Comparison of ENCODE assay signal across 31 cellular contexts in the genomic region with DNA sequence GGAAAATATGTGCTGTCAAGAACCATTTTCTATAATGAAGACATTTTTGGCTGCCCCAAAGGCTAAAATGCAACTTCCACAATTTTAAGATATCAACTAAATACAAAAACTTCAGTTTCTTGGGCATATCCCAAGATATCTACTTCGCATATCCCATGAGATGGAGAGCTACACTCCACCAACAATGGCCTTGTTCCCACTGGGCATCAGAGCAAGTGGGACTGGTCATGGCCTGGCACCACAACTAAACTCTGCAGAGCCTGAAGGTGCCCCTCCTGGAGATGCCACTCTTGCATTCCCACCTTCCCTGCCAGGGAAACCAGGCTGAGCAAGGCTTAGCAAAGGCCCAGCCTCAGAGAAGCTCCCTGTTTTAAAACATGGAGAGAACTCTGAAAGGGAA.
A peak's percentile ranks its signal among the peaks of the same experiment; 100 is the strongest.
DNase-seq lines count a peak whose midpoint lies in the region; ATAC-seq, FAIRE-seq and TF ChIP-seq lines count a peak whose summit lies in the region.
"Had no signal": no experiment of that assay in that cellular context is flagged by ENCODE, and none has a peak within 500 bp of the region (broad histone marks: within the 10 kb centered on the region; RNA-seq: fewer than 3 reads in every experiment).

No MANE protein-coding gene starts in this region.

- intact Hi-C loops in HCT116 (cut with micrococcal nuclease) = no loop called here

- DNase-seq in HCT116 (ENCODE audit: low read depth, low spot score) (no peak), SK-N-MC (ENCODE audit: low read depth, low spot score) (no peak), small intestine (no peak), HuH-7 (ENCODE audit: low spot score) (no peak)
- DNase-seq in activated naive CD8-positive, alpha-beta T cell treated with anti-CD3 and anti-CD28 coated beads for 36 hours = no peak
- DNase-seq: activated CD4-positive, alpha-beta memory T cell treated with anti-CD3 and anti-CD28 coated beads for 36 hours; activated CD8-positive, alpha-beta memory T cell treated with anti-CD3 and anti-CD28 coated beads, Interleukin-2, amount 50 U/mL, for 4 hours; activated naive CD4-positive, alpha-beta T cell treated with anti-CD3 and anti-CD28 coated beads, Interleukin-2, amount 10 ng/mL, durations not matched to agents 7 days and 5 days; DMS79 treated with DMSO at 0.1 percent for 48 hours; gastrocnemius medialis; GF-D8; hypothalamus; immature natural killer cell; NCI-H1105 treated with DMSO at 0.1 percent for 48 hours; NCI-H1930; NCI-H526 treated with DMSO at 0.1 percent for 48 hours; stimulated activated CD4-positive, alpha-beta T cell treated with anti-CD3 and anti-CD28 coated beads, Interleukin-4, amount 100 ng/mL, for 24 hours; upper lobe of left lung had no signal

- H3K27me3 ChIP-seq in HCT116 (ENCODE audit: insufficient read depth, low read length) (no peaks in the 10 kb centered on the region), skeletal muscle tissue (ENCODE audit: control insufficient read depth in 3 of 3, insufficient read depth in 3 of 3, low read length in 3 of 3) (no peaks in the 10 kb centered on the region), small intestine (ENCODE audit: control insufficient read depth in 2 of 2, insufficient read depth in 2 of 2, low read length in 2 of 2) (no peaks in the 10 kb centered on the region)
- H3K27me3 ChIP-seq: gastrocnemius medialis, neutrophil, upper lobe of left lung had no signal

- no peak for ATAC-seq in HCT116
- ATAC-seq in HG02840 (IDR thresholded peaks at IDR 0.05; ENCODE audit: low FRiP score, unreplicated experiment) = no peak
- ATAC-seq: activated CD4-positive, CD25-positive, alpha-beta regulatory T cell treated with anti-CD3 and anti-CD28 coated beads, Interleukin-2, amount 50 U/mL, for 24 hours; stimulated activated effector memory CD8-positive, alpha-beta T cell treated with anti-CD3 and anti-CD28 coated beads, Interleukin-12 subunit alpha, Interleukin-12 subunit beta, amount 100 ng/mL, for 72 hours had no signal

- RAD21 ChIA-PET in HCT116 (lab: Charles Lee; ENCODE audit: low non-redundant PET in 1 of 2, low total read pairs in 2 of 2, uncharacterized antibody in 2 of 2, unreplicated experiment in 2 of 2) = no interaction called here

- no peaks in the 10 kb centered on the region for H4K20me1 ChIP-seq in HCT116 (ENCODE audit: insufficient read depth)

- TF ChIP-seq POLR2A in HCT116 (IDR thresholded peaks at IDR 0.05; ENCODE audit: borderline replicate concordance, extremely low read depth, insufficient read depth, insufficient read length) = no peak

- H3K9me3 ChIP-seq in HCT116 (ENCODE audit: control insufficient read depth in 1 of 2, insufficient read depth in 1 of 2, low read depth in 1 of 2, low read length in 2 of 2) = no peaks in the 10 kb centered on the region
- no peaks in the 10 kb centered on the region for H3K9me3 ChIP-seq in SK-N-MC (ENCODE audit: low read depth, low read length)
- H3K9me3 ChIP-seq in mesodermal cell (ENCODE audit: control insufficient read depth, low read length) = no peaks in the 10 kb centered on the region
- no peaks in the 10 kb centered on the region for H3K9me3 ChIP-seq in skeletal muscle tissue (ENCODE audit: control insufficient read depth in 3 of 3, low read length in 3 of 3)
- no peaks in the 10 kb centered on the region for H3K9me3 ChIP-seq in small intestine (ENCODE audit: control insufficient read depth, low read depth)
- H3K9me3 ChIP-seq: gastrocnemius medialis, neutrophil, upper lobe of left lung had no signal

- CTCF ChIA-PET in HCT116 (lab: Charles Lee) = no interaction called here

- H3K4me1 Mint-ChIP-seq in activated naive CD8-positive, alpha-beta T cell treated with anti-CD3 and anti-CD28 coated beads for 36 hours = peaks cover 7% of the 10 kb centered on the region
- H3K4me1 Mint-ChIP-seq: CD14-positive monocyte, IgD-negative memory B cell, immature natural killer cell, memory B cell had no signal

- POLR2A ChIA-PET in HCT116 (lab: Charles Lee) = no interaction called here

- no peaks in the 10 kb centered on the region for H3K9me3 Mint-ChIP-seq in activated naive CD8-positive, alpha-beta T cell treated with anti-CD3 and anti-CD28 coated beads for 36 hours
- H3K9me3 Mint-ChIP-seq: activated CD4-positive, alpha-beta memory T cell treated with anti-CD3 and anti-CD28 coated beads for 36 hours; activated naive CD4-positive, alpha-beta T cell treated with anti-CD3 and anti-CD28 coated beads, Interleukin-2, amount 10 ng/mL, durations not matched to agents 7 days and 5 days; dendritic cell treated with granulocyte-macrophage colony-stimulating factor and Interleukin-4, amounts not matched to agents 40 ng/mL and 50 ng/mL, for 4 days; IgD-negative memory B cell; immature natural killer cell; memory B cell; stimulated activated effector memory CD8-positive, alpha-beta T cell treated with anti-CD3 and anti-CD28 coated beads, Interleukin-12 subunit alpha, Interleukin-12 subunit beta, amount 100 ng/mL, for 72 hours; T-helper 1 cell treated with Interleukin-12 subunit alpha and Interleukin-12 subunit beta and Interleukin-4 antibody, amounts not matched to agents 30 μg/mL and 1 μg/mL, for 36 hours had no signal

- H3K27ac ChIP-seq in HCT116 (ENCODE audit: low read depth, low read length) = no peak overlapping the region
- peak overlapping the region; percentile 99 for H3K27ac ChIP-seq in SK-N-MC
- peak overlapping the region; percentile 76 for H3K27ac ChIP-seq in mesodermal cell (ENCODE audit: low read depth, low read length, severe bottlenecking)
- H3K27ac ChIP-seq in skeletal muscle tissue (ENCODE audit: low read depth, low read length) = peak overlapping the region; percentile 4
- no peak overlapping the region for H3K27ac ChIP-seq in small intestine (ENCODE audit: low read depth in 1 of 2, low read length in 1 of 2)
- H3K27ac ChIP-seq: neutrophil, upper lobe of left lung had no signal

- H3K9me2 ChIP-seq in HCT116 (ENCODE audit: insufficient read depth) = no peaks in the 10 kb centered on the region

- H3K9ac ChIP-seq in HCT116 (ENCODE audit: low read length) = no peak overlapping the region
- H3K9ac ChIP-seq in SK-N-MC (ENCODE audit: insufficient read length) = peak overlapping the region; percentile 71
- H3K9ac ChIP-seq in skeletal muscle tissue (ENCODE audit: low read depth in 1 of 3, low read length in 3 of 3) = no peak overlapping the region

- H3K4me1 ChIP-seq in HCT116 (ENCODE audit: control insufficient read depth in 1 of 2, insufficient read depth in 2 of 2, low read length in 2 of 2) = peaks cover 9 to 28% of the 10 kb centered on the region in 2 experiments
- H3K4me1 ChIP-seq in mesodermal cell (ENCODE audit: control insufficient read depth, insufficient read depth, low read length, poor library complexity, severe bottlenecking) = peaks cover 15% of the 10 kb centered on the region
- H3K4me1 ChIP-seq in skeletal muscle tissue (ENCODE audit: control insufficient read depth in 3 of 3, insufficient read depth in 3 of 3, low read length in 3 of 3) = peaks cover 5 to 17% (median 8%) of the 10 kb centered on the region in 3 donors
- no peaks in the 10 kb centered on the region for H3K4me1 ChIP-seq in small intestine (ENCODE audit: control insufficient read depth in 2 of 2, insufficient read depth in 1 of 2, low read depth in 1 of 2, low read length in 1 of 2)
- H3K4me1 ChIP-seq: upper lobe of left lung had no signal

- no peak overlapping the region for H3K4me3 Mint-ChIP-seq in activated naive CD8-positive, alpha-beta T cell treated with anti-CD3 and anti-CD28 coated beads for 36 hours
- H3K4me3 Mint-ChIP-seq: activated CD4-positive, alpha-beta memory T cell treated with anti-CD3 and anti-CD28 coated beads for 36 hours; activated naive CD4-positive, alpha-beta T cell treated with anti-CD3 and anti-CD28 coated beads, Interleukin-2, amount 10 ng/mL, durations not matched to agents 7 days and 5 days; CD14-positive monocyte; dendritic cell treated with granulocyte-macrophage colony-stimulating factor and Interleukin-4, amounts not matched to agents 40 ng/mL and 50 ng/mL, for 4 days; IgD-negative memory B cell; immature natural killer cell; memory B cell; stimulated activated effector memory CD8-positive, alpha-beta T cell treated with anti-CD3 and anti-CD28 coated beads, Interleukin-12 subunit alpha, Interleukin-12 subunit beta, amount 100 ng/mL, for 72 hours; T-helper 1 cell treated with Interleukin-12 subunit alpha and Interleukin-12 subunit beta and Interleukin-4 antibody, amounts not matched to agents 30 μg/mL and 1 μg/mL, for 36 hours had no signal

- 100% methylated on average over 1 of the region's 1 CpG for WGBS in mesodermal cell (ENCODE audit: insufficient coverage in 2 of 2), 2 experiments
- WGBS in small intestine, 3 donors = 85 to 100% (median 100%) methylated on average over 1 of the region's 1 CpG

- no peak overlapping the region for H3K4me3 ChIP-seq in HCT116 (replicated peaks in 1 of 2; ENCODE audit: low read depth in 1 of 2, low read length in 2 of 2)
- H3K4me3 ChIP-seq in SK-N-MC = peak overlapping the region; percentile 65
- H3K4me3 ChIP-seq in mesodermal cell (ENCODE audit: extremely low read depth, insufficient read depth, low read length, poor library complexity, severe bottlenecking) = no peak overlapping the region
- H3K4me3 ChIP-seq in skeletal muscle tissue (ENCODE audit: low read length in 3 of 3) = no peak overlapping the region
- H3K4me3 ChIP-seq in small intestine (ENCODE audit: low read depth in 1 of 2, low read length in 2 of 2) = no peak overlapping the region
- H3K4me3 ChIP-seq: gastrocnemius medialis, upper lobe of left lung had no signal

- H3K4me2 ChIP-seq in HCT116 (ENCODE audit: low read length) = peak overlapping the region; percentile 60

- no TSS peak for BruUV-seq in HCT116 (replicated peaks; lab: Mats Ljungman, UMichigan)

- H3K36me3 ChIP-seq in HCT116 (ENCODE audit: control insufficient read depth in 1 of 2, insufficient read depth in 2 of 2, low read length in 2 of 2) (no peaks in the 10 kb centered on the region), SK-N-MC (ENCODE audit: insufficient read depth, low read length) (no peaks in the 10 kb centered on the region), mesodermal cell (ENCODE audit: control insufficient read depth, insufficient read depth, low read length) (no peaks in the 10 kb centered on the region), skeletal muscle tissue (ENCODE audit: control insufficient read depth in 3 of 3, insufficient read depth in 3 of 3, low read length in 3 of 3) (no peaks in the 10 kb centered on the region), small intestine (ENCODE audit: control insufficient read depth in 2 of 2, insufficient read depth in 2 of 2, low read length in 2 of 2) (no peaks in the 10 kb centered on the region)
- H3K36me3 ChIP-seq: gastrocnemius medialis, neutrophil, upper lobe of left lung had no signal

- no peak overlapping the region for H3K27ac Mint-ChIP-seq in activated naive CD8-positive, alpha-beta T cell treated with anti-CD3 and anti-CD28 coated beads for 36 hours
- H3K27ac Mint-ChIP-seq: activated CD4-positive, alpha-beta memory T cell treated with anti-CD3 and anti-CD28 coated beads for 36 hours; activated naive CD4-positive, alpha-beta T cell treated with anti-CD3 and anti-CD28 coated beads, Interleukin-2, amount 10 ng/mL, durations not matched to agents 7 days and 5 days; CD14-positive monocyte; dendritic cell treated with granulocyte-macrophage colony-stimulating factor and Interleukin-4, amounts not matched to agents 40 ng/mL and 50 ng/mL, for 4 days; IgD-negative memory B cell; immature natural killer cell; memory B cell; stimulated activated effector memory CD8-positive, alpha-beta T cell treated with anti-CD3 and anti-CD28 coated beads, Interleukin-12 subunit alpha, Interleukin-12 subunit beta, amount 100 ng/mL, for 72 hours; T-helper 1 cell treated with Interleukin-12 subunit alpha and Interleukin-12 subunit beta and Interleukin-4 antibody, amounts not matched to agents 30 μg/mL and 1 μg/mL, for 36 hours had no signal

- no peak for TF ChIP-seq CTCF in HCT116 (IDR thresholded peaks at IDR 0.05 in 2 of 3, conservative IDR thresholded peaks at IDR 0.05 in 1 of 3; ENCODE audit: borderline replicate concordance in 1 of 3, insufficient read depth in 1 of 3, low read depth in 2 of 3, low read length in 2 of 3)

- H3K36me3 Mint-ChIP-seq in activated naive CD8-positive, alpha-beta T cell treated with anti-CD3 and anti-CD28 coated beads for 36 hours = peaks cover 17% of the 10 kb centered on the region
- H3K36me3 Mint-ChIP-seq: activated naive CD4-positive, alpha-beta T cell treated with anti-CD3 and anti-CD28 coated beads, Interleukin-2, amount 10 ng/mL, durations not matched to agents 7 days and 5 days; stimulated activated effector memory CD8-positive, alpha-beta T cell treated with anti-CD3 and anti-CD28 coated beads, Interleukin-12 subunit alpha, Interleukin-12 subunit beta, amount 100 ng/mL, for 72 hours had no signal

- TF ChIP-seq RAD21 in HCT116 (IDR thresholded peaks at IDR 0.05; ENCODE audit: low read depth) = no peak

- H3K27me3 Mint-ChIP-seq in activated naive CD8-positive, alpha-beta T cell treated with anti-CD3 and anti-CD28 coated beads for 36 hours = no peaks in the 10 kb centered on the region
- H3K27me3 Mint-ChIP-seq: activated CD4-positive, alpha-beta memory T cell treated with anti-CD3 and anti-CD28 coated beads for 36 hours; dendritic cell treated with granulocyte-macrophage colony-stimulating factor and Interleukin-4, amounts not matched to agents 40 ng/mL and 50 ng/mL, for 4 days; IgD-negative memory B cell; memory B cell had no signal

- no peaks in the 10 kb centered on the region for H3K79me2 ChIP-seq in HCT116 (ENCODE audit: insufficient read depth, low read length)

- H2AFZ ChIP-seq in HCT116 (ENCODE audit: low read depth, low read length, poor library complexity, severe bottlenecking) = no peak overlapping the region

- FAIRE-seq in small intestine (lab: Jason Lieb, UNC) = no peak
- FAIRE-seq: GM19239, TTC549 had no signal

Comparison
In these comparisons a context has a peak if more than half of its experiments do, and no peak if none do; other contexts are left out.
1. H3K27ac ChIP-seq: peak in SK-N-MC (single experiment), mesodermal cell (single experiment) and skeletal muscle tissue (single experiment); none in HCT116 (single experiment) and small intestine (0 of 2).